Comparison of ENCODE assay signal across 9 cellular contexts in genomic region chr7:139095194-139095659, GRCh38. TPM values are rescaled to one million over a fixed set of nuclear protein-coding genes. Genes with fewer than 3 reads are reported as not detected.
A peak's percentile ranks its signal among the peaks of the same experiment; 100 is the strongest.
DNase-seq lines count a peak whose midpoint lies in the region; ATAC-seq and TF ChIP-seq lines count a peak whose summit lies in the region.
"Had no signal": no experiment of that assay in that cellular context is flagged by ENCODE, and none has a peak within 500 bp of the region (broad histone marks: within the 10 kb centered on the region; RNA-seq: fewer than 3 reads in every experiment).

No MANE protein-coding gene starts in this region.

- intact Hi-C loops in Panc1 (cut with micrococcal nuclease; ENCODE audit: unreplicated experiment) = no loop called here

- peak; percentile 99 for ATAC-seq in GM18909 (IDR thresholded peaks at IDR 0.05; ENCODE audit: poor library complexity, unreplicated experiment)
- peak; percentile 93 for ATAC-seq in HG03039 (IDR thresholded peaks at IDR 0.05; ENCODE audit: unreplicated experiment)
- ATAC-seq in Panc1 = peak; percentile 64
- peak; percentile 85 to 94 for ATAC-seq in naive thymus-derived CD8-positive, alpha-beta T cell

- H3K9me3 Mint-ChIP-seq in naive thymus-derived CD8-positive, alpha-beta T cell = no peaks in the 10 kb centered on the region

- H3K4me1 ChIP-seq in Panc1 (ENCODE audit: control insufficient read depth, insufficient read depth, low read length) = peaks cover 23% of the 10 kb centered on the region

- H3K27me3 ChIP-seq in Panc1 (ENCODE audit: control insufficient read depth, insufficient read depth, low read length) = no peaks in the 10 kb centered on the region
- H3K27me3 ChIP-seq: pancreas had no signal

- CTCF ChIA-PET in Panc1 (lab: Charles Lee) = no interaction called here

- H3K27me3 Mint-ChIP-seq in naive thymus-derived CD8-positive, alpha-beta T cell = no peaks in the 10 kb centered on the region

- peaks cover 5 to 59% (median 23%) of the 10 kb centered on the region in 3 donors for H3K36me3 Mint-ChIP-seq in naive thymus-derived CD8-positive, alpha-beta T cell

- no peak overlapping the region for H3K4me3 ChIP-seq in Panc1 (ENCODE audit: low read depth in 2 of 2, low read length in 2 of 2)
- H3K4me3 ChIP-seq: pancreas had no signal

- no peak for TF ChIP-seq CTCF in Panc1 (IDR thresholded peaks at IDR 0.05)

- POLR2A ChIA-PET in Panc1 (lab: Charles Lee) = interaction anchor here (0.6 kb wide), 1 partner anchor 16 kb away, joined by 18 read pairs; no protein-coding TSS in a partner anchor
- POLR2A ChIA-PET in naive thymus-derived CD8-positive, alpha-beta T cell (lab: Charles Lee) = interaction anchor here (0.6 to 5.7 kb wide), 22 partner anchors 9 to 342 kb away, joined by 3 to 157 read pairs (median 6); partner anchors contain the start of genes FMC1, LUC7L2 and ZC3HAV1

- DNase-seq in Panc1 (ENCODE audit: low read depth, low spot score) (no peak), G401 (ENCODE audit: low spot score) (no peak), amniotic stem cell (lab: John Stamatoyannopoulos, UW) (no peak), islet precursor cell (no peak)
- DNase-seq in activated gamma-delta T cell treated with anti-CD3 and anti-CD28 coated beads, Interleukin-2, amount 50 U/mL, for 16 hours (ENCODE audit: low read depth) = peak; percentile 60
- DNase-seq in naive thymus-derived CD8-positive, alpha-beta T cell = peak; percentile 54 to 95 (median 85)
- DNase-seq: pancreas had no signal

- peak overlapping the region; percentile 66 to 99 (median 96) for H3K27ac Mint-ChIP-seq in naive thymus-derived CD8-positive, alpha-beta T cell

- no peaks in the 10 kb centered on the region for H3K9me3 ChIP-seq in Panc1 (ENCODE audit: control insufficient read depth, insufficient read depth, low read depth, low read length)
- H3K9me3 ChIP-seq: pancreas had no signal

- H3K27ac ChIP-seq in Panc1 (ENCODE audit: low read length) = peak overlapping the region; percentile 12
- H3K27ac ChIP-seq: pancreas had no signal

- no TSS peak for BruUV-seq in Panc1 (replicated peaks; lab: Mats Ljungman, UMichigan)

- H3K4me3 Mint-ChIP-seq in naive thymus-derived CD8-positive, alpha-beta T cell = peak overlapping the region; percentile 80 to 98 (median 88)

- H3K4me1 Mint-ChIP-seq in naive thymus-derived CD8-positive, alpha-beta T cell = peaks cover 47 to 93% (median 87%) of the 10 kb centered on the region in 4 donors

- no peaks in the 10 kb centered on the region for H3K36me3 ChIP-seq in Panc1 (ENCODE audit: control insufficient read depth, insufficient read depth, low read length)
- H3K36me3 ChIP-seq: pancreas had no signal

- in situ Hi-C loops in Panc1 (cut with HindIII; ENCODE audit: low pct_unique_long_range_greater_than_20kb, low sequenced_read_pairs) = no loop called here
- in situ Hi-C loops in G401 (cut with HindIII; ENCODE audit: low sequenced_read_pairs) = no loop called here

RNA-seq across cellular contexts. Expression of gene ZC3HAV1, which starts 14.3 kb away (rescaled TPM):
- total RNA-seq in Panc1 (2021; ENCODE audit: unreplicated experiment) = 47.1 TPM
- polyA plus RNA-seq in Panc1 (2012; ENCODE audit: insufficient read length) = 18.0 TPM
- total RNA-seq in naive thymus-derived CD8-positive, alpha-beta T cell = 100 to 1,000 TPM; 202 to 214 TPM
- 100 to 1,000 TPM; 144 to 188 (median 162) TPM for polyA plus RNA-seq in naive thymus-derived CD8-positive, alpha-beta T cell
- 8.9 and 14.3 TPM in 2 replicates for total RNA-seq in G401 (2014; rRNA removed; shearing (Covaris generic))

RNA-seq across cellular contexts. Expression of gene ZC3HAV1L, which starts 59.4 kb away (rescaled TPM):
- 27.3 TPM for total RNA-seq in Panc1 (2021; ENCODE audit: unreplicated experiment)
- 8.3 TPM for polyA plus RNA-seq in Panc1 (2012; ENCODE audit: insufficient read length)
- total RNA-seq in naive thymus-derived CD8-positive, alpha-beta T cell = under 1 TPM; 0.26 to 0.36 TPM
- under 1 TPM in 1 of 3 donors, not detected in 2; 0.23 TPM for polyA plus RNA-seq in naive thymus-derived CD8-positive, alpha-beta T cell
- total RNA-seq in G401 (2014; rRNA removed; shearing (Covaris generic)) = 22.2 and 22.3 TPM in 2 replicates

Comparison
In these comparisons a context has a peak if more than half of its experiments do, and no peak if none do; other contexts are left out.
1. DNase-seq: peak in activated gamma-delta T cell treated with anti-CD3 and anti-CD28 coated beads, Interleukin-2, amount 50 U/mL, for 16 hours (single experiment) and naive thymus-derived CD8-positive, alpha-beta T cell (10 of 10); none in Panc1 (single experiment), G401 (single experiment), amniotic stem cell (single experiment) and islet precursor cell (single experiment).
2. RNA of gene ZC3HAV1L, which starts 59.4 kb away (total RNA-seq): 27.3 TPM in Panc1 (single experiment) and 22.2 to 22.3 TPM in G401; 0.26 to 0.36 TPM in naive thymus-derived CD8-positive, alpha-beta T cell; every median in the first group is over 10 times any median in the second.
3. Peak in every context shown above with its lines, with median percentiles within 50 percentile points of each other: ATAC-seq.